Comparison of ENCODE assay signal across 1 cellular context in the genomic region with DNA sequence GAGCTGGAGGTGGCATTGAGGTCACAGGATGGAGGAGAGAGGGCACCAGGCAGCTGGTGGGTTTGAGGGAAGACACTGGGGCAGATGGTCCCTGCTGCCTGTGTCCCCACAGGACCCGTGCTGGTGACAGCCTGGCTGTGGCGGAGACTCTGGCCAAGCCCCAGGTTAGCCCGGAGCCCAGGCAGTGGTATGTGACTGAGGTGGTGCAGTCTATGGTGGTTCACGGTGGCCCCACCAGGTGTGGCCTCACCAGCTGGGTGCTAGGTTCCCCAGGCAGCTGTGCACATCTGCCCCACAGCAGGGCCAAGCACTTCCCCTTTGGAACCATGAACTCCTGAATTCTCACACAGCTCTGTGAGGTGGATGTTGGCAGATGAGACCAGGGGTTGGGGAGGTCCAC.
TF ChIP-seq lines count a peak whose summit lies in the region.

No MANE protein-coding gene starts in this region.

TF ChIP-seq in IMR-90, 13 proteins besides CTCF, POLR2A, EP300 and RAD21:
- TF ChIP-seq, protein P1, sequence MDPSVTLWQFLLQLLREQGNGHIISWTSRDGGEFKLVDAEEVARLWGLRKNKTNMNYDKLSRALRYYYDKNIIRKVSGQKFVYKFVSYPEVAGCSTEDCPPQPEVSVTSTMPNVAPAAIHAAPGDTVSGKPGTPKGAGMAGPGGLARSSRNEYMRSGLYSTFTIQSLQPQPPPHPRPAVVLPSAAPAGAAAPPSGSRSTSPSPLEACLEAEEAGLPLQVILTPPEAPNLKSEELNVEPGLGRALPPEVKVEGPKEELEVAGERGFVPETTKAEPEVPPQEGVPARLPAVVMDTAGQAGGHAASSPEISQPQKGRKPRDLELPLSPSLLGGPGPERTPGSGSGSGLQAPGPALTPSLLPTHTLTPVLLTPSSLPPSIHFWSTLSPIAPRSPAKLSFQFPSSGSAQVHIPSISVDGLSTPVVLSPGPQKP (IDR thresholded peaks at IDR 0.05; ENCODE audit: borderline replicate concordance, low read depth, low read length): no peak
- TF ChIP-seq FOS (IDR thresholded peaks at IDR 0.05; ENCODE audit: low read depth, low read length) (no peak), RCOR1 (IDR thresholded peaks at IDR 0.05; ENCODE audit: insufficient replicate concordance, low read length) (no peak), MXI1 (IDR thresholded peaks at IDR 0.05; ENCODE audit: borderline replicate concordance, low read depth, low read length) (no peak)
- TF ChIP-seq, protein P2, sequence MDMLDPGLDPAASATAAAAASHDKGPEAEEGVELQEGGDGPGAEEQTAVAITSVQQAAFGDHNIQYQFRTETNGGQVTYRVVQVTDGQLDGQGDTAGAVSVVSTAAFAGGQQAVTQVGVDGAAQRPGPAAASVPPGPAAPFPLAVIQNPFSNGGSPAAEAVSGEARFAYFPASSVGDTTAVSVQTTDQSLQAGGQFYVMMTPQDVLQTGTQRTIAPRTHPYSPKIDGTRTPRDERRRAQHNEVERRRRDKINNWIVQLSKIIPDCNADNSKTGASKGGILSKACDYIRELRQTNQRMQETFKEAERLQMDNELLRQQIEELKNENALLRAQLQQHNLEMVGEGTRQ (IDR thresholded peaks at IDR 0.05; ENCODE audit: low read depth, low read length): no peak
TF ChIP-seq in IMR-90: peak in this region for 0.
